Comparison of ENCODE assay signal across 15 cellular contexts in the genomic region with DNA sequence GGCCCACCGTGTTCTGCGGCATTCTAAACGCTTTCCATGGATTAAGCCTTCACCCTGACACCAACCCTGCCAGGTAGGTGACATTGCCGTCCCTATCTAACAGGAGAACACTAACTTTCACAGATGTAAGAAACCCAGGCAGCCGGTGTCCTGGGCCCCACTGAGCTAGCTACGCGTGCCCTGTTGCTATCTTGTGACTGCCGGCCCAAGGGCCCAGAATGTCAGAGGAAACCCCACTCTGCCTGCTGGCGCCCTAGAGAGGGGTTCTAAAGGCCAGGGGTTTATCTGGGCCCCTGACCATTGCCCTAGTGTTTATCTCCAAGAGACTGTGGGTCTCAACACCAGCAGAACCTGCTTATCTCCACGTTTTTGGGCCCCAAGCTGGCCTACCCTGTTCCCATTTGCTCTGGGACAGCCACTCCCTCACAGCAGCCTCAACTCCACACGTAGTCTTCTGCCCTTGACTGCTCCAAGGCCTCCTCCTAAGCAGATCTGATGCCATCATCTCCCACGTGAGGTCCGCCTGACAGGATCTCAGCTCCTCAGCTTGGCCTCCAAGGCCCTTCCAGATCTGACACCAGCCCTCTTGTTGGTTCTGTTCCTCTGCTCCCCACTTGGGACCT.
"Had no signal": no experiment of that assay in that cellular context is flagged by ENCODE, and none has a peak within 500 bp of the region (broad histone marks: within the 10 kb centered on the region; RNA-seq: fewer than 3 reads in every experiment).

No MANE protein-coding gene starts in this region.

- H3K27me3 Mint-ChIP-seq: activated CD8-positive, alpha-beta T cell treated with anti-CD3 and anti-CD28 coated beads for 36 hours had no signal

- DNase-seq: activated CD4-positive, alpha-beta T cell treated with anti-CD3 and anti-CD28 coated beads for 4 hours; activated CD8-positive, alpha-beta T cell treated with anti-CD3 and anti-CD28 coated beads for 36 hours; activated effector memory CD4-positive, alpha-beta T cell treated with anti-CD3 and anti-CD28 coated beads, Interleukin-2, amount 50 U/mL, for 16 hours; activated T-cell treated with anti-CD3 and anti-CD28 coated beads, Interleukin-2, amount 50 U/mL, for 4 hours; cerebellar nuclear complex; dermis blood vessel endothelial cell; heart left ventricle; left lung; stimulated activated CD4-positive, alpha-beta T cell treated with anti-CD3 and anti-CD28 coated beads, Interleukin-1b, Interleukin-23, amount 100 ng/mL, for 48 hours; T-helper 17 cell had no signal

- H3K27ac Mint-ChIP-seq: activated CD8-positive, alpha-beta T cell treated with anti-CD3 and anti-CD28 coated beads for 36 hours; memory B cell; natural killer cell treated with Interleukin-12 subunit alpha and Interleukin-12 subunit beta and Interleukin-15 and Interleukin-18, amount 100 ng/mL, for 72 hours; T-helper 17 cell had no signal

- H3K27ac ChIP-seq: epithelial cell of prostate, heart left ventricle, left lung, tibial artery had no signal

- H3K9me3 Mint-ChIP-seq: activated CD8-positive, alpha-beta T cell treated with anti-CD3 and anti-CD28 coated beads for 36 hours; activated naive CD4-positive, alpha-beta T cell treated with anti-CD3 and anti-CD28 coated beads, Interleukin-2, amount 50 U/mL, for 72 hours; activated T-cell treated with anti-CD3 and anti-CD28 coated beads, Interleukin-2, amount 50 U/mL, for 4 hours; memory B cell; natural killer cell treated with Interleukin-12 subunit alpha and Interleukin-12 subunit beta and Interleukin-15 and Interleukin-18, amount 100 ng/mL, for 72 hours had no signal

- H3K36me3 Mint-ChIP-seq: activated naive CD4-positive, alpha-beta T cell treated with anti-CD3 and anti-CD28 coated beads, Interleukin-2, amount 50 U/mL, for 72 hours; natural killer cell treated with Interleukin-12 subunit alpha and Interleukin-12 subunit beta and Interleukin-15 and Interleukin-18, amount 100 ng/mL, for 72 hours had no signal

- H3K4me3 Mint-ChIP-seq: activated CD8-positive, alpha-beta T cell treated with anti-CD3 and anti-CD28 coated beads for 36 hours; activated T-cell treated with anti-CD3 and anti-CD28 coated beads, Interleukin-2, amount 50 U/mL, for 4 hours; memory B cell; natural killer cell treated with Interleukin-12 subunit alpha and Interleukin-12 subunit beta and Interleukin-15 and Interleukin-18, amount 100 ng/mL, for 72 hours; T-helper 17 cell had no signal
